Comparison of ENCODE assay signal across 17 cellular contexts in the genomic region with DNA sequence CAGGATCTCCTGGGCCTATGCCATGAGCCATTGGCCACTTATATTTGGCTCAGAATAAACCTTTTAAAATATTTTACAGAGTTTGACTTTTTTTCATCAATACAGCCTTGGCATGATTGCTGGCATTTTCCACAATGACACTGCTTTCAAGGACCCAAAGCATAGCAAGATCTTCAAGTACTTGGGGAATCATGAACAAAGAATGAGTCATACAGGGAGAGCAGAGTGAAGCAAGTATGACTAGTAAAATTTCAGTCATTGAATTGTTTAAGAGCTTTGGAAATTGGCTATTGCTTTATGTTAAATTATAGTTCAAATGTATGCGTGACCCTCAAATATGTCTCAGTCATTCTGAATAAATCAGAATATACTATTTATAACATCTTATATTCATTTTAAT. TPM values are rescaled to one million over a fixed set of nuclear protein-coding genes. Genes with fewer than 3 reads are reported as not detected.
DNase-seq lines count a peak whose midpoint lies in the region; ATAC-seq lines count a peak whose summit lies in the region.
"Had no signal": no experiment of that assay in that cellular context is flagged by ENCODE, and none has a peak within 500 bp of the region (broad histone marks: within the 10 kb centered on the region; RNA-seq: fewer than 3 reads in every experiment).

No MANE protein-coding gene starts in this region.

- no peak overlapping the region for H3K4me3 ChIP-seq in HUES48 (ENCODE audit: low read depth, low read length)
- H3K4me3 ChIP-seq: prostate gland had no signal

- H3K36me3 ChIP-seq in HUES48 (ENCODE audit: control insufficient read depth, insufficient read depth, low read length), result no peaks in the 10 kb centered on the region
- H3K36me3 ChIP-seq: prostate gland had no signal

- DNase-seq in Caki2 (ENCODE audit: low read depth) (peak; percentile 7), astrocyte of the hippocampus (ENCODE audit: low read depth, low spot score) (peak; percentile 51), hepatic stellate cell (ENCODE audit: low spot score) (peak; percentile 46), superior temporal gyrus (ENCODE audit: extremely low spot score) (no peak)
- DNase-seq in stimulated activated naive CD4-positive, alpha-beta T cell (lab: John Stamatoyannopoulos, UW), result no peak
- DNase-seq in activated CD4-positive, alpha-beta T cell treated with anti-CD3 and anti-CD28 coated beads, Interleukin-2, amount 50 U/mL, for 1 hour, result no peak
- DNase-seq: effector memory CD4-positive, alpha-beta T cell; NCI-H1092 treated with DMSO at 0.1 percent for 48 hours; NCI-H524 treated with DMSO at 0.1 percent for 48 hours; Right ventricle myocardium superior; stimulated activated CD4-positive, alpha-beta T cell treated with anti-CD3 and anti-CD28 coated beads, Interleukin-4, amount 100 ng/mL, for 24 hours; stimulated activated naive CD8-positive, alpha-beta T cell treated with anti-CD3 and anti-CD28 coated beads, Interleukin-15, Interleukin-2, amounts not matched to agents 100 U/mL and 50 U/mL, for 24 hours had no signal

- ATAC-seq in HG03159 (IDR thresholded peaks at IDR 0.05; ENCODE audit: unreplicated experiment), result no peak
- ATAC-seq: stimulated activated naive CD8-positive, alpha-beta T cell treated with anti-CD3 and anti-CD28 coated beads, Interleukin-15, Interleukin-2, amounts not matched to agents 100 U/mL and 50 U/mL, for 24 hours had no signal

- H3K27me3 ChIP-seq in HUES48 (ENCODE audit: control insufficient read depth, insufficient read depth, low read length), result no peaks in the 10 kb centered on the region

- peaks cover 6% of the 10 kb centered on the region for H3K9me3 ChIP-seq in HUES48 (ENCODE audit: control insufficient read depth, insufficient read depth, low read length)
- H3K9me3 ChIP-seq: prostate gland had no signal

- H3K9ac ChIP-seq in HUES48 (ENCODE audit: low read depth, low read length), result no peak overlapping the region

- peaks cover 5% of the 10 kb centered on the region; the same call in 1 of the 2 replicates for H3K4me1 ChIP-seq in HUES48 (ENCODE audit: control insufficient read depth, insufficient read depth, low read length)
- H3K4me1 ChIP-seq: prostate gland had no signal

- peak overlapping the region; percentile 44 for H3K27ac ChIP-seq in HUES48 (ENCODE audit: low read depth, low read length)
- H3K27ac ChIP-seq: C4-2B, prostate gland, VCaP had no signal

- in situ Hi-C loops in Caki2 (cut with HindIII; ENCODE audit: low pct_unique_long_range_greater_than_20kb, low sequenced_read_pairs), result no loop called here

RNA-seq across cellular contexts. Expression of gene GDNF, which starts 53.0 kb away (rescaled TPM):
- not detected in 2 replicates for total RNA-seq in Caki2 (2014; rRNA removed; shearing (Covaris generic); ENCODE audit: low replicate concordance)
- total RNA-seq: Right ventricle myocardium superior had no signal

Comparison
In these comparisons a context has a peak if more than half of its experiments do, and no peak if none do; other contexts are left out.
1. DNase-seq: peak in Caki2 (single experiment), astrocyte of the hippocampus (single experiment) and hepatic stellate cell (single experiment); none in superior temporal gyrus (single experiment), stimulated activated naive CD4-positive, alpha-beta T cell (0 of 6) and activated CD4-positive, alpha-beta T cell treated with anti-CD3 and anti-CD28 coated beads, Interleukin-2, amount 50 U/mL, for 1 hour (single experiment).